Comparison of ENCODE assay signal across 8 cellular contexts in the genomic region with DNA sequence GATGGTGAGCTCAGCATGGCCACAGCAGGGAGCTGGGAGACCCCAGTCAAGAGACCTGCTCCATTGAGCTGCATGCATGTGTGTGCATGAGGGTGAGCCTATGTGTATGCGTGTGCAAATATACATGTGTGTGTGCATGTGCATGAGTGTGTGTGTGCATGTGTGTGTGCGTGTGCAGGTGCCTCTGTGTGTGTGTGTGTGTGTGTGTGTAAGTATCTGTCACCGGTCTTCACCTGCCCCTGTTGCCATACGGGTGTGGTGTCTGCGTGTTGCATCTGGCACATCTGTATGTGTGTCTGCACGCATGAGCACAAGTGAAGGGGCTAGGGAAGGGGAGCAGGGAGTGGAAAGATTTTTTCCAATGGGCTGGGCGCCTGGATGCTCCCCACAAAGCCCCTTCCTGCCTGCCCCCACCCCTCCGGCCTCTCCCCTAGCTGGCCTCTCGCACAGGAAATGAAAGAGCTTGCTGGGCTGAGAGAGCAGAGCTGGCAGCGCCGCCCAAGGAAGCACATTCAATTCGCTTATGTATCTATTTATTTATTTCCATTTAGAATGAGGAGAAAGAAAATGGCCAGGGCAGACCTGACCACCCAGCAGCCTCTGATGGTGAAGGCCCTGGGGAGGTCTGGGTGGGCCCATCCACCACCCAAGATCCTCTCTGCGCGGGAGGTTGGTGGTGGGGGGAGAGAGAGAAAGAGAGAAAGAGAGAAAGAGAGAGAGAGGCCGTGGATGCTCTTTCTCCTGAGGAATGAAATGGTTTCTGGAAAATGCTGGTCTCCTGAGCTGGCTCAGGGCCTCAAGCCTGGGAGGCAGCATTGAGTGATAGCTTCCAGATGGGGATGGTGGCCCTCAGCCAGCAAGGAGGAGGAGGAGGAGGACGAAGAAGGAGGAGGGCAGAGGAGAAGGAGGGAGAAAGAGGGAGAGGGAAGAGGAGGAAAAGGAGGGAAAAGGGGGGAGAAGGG. TPM values are rescaled to one million over a fixed set of nuclear protein-coding genes. Genes with fewer than 3 reads are reported as not detected.
DNase-seq lines count a peak whose midpoint lies in the region; ATAC-seq and TF ChIP-seq lines count a peak whose summit lies in the region.

No MANE protein-coding gene starts in this region.

- H3K4me1 ChIP-seq in mesodermal cell (ENCODE audit: control insufficient read depth, insufficient read depth, low read length, poor library complexity, severe bottlenecking) (peaks cover 9% of the 10 kb centered on the region), urinary bladder (ENCODE audit: insufficient read depth) (no peaks in the 10 kb centered on the region)

- peak; percentile 1 to 9 for ATAC-seq in activated T-cell treated with anti-CD3 and anti-CD28 coated beads, Interleukin-2, amount 50 U/mL, for 4 hours
- no peak for ATAC-seq in GM21576 (IDR thresholded peaks at IDR 0.05; ENCODE audit: unreplicated experiment)
- ATAC-seq in HG03097 (IDR thresholded peaks at IDR 0.05; ENCODE audit: low FRiP score, unreplicated experiment), result no peak

- no peaks in the 10 kb centered on the region for H3K36me3 Mint-ChIP-seq in activated T-cell treated with anti-CD3 and anti-CD28 coated beads, Interleukin-2, amount 50 U/mL, for 4 hours (ENCODE audit: insufficient read depth)

- peak overlapping the region; percentile 65 for H3K4me3 Mint-ChIP-seq in activated T-cell treated with anti-CD3 and anti-CD28 coated beads, Interleukin-2, amount 50 U/mL, for 4 hours

- no peaks in the 10 kb centered on the region for H3K9me3 ChIP-seq in mesodermal cell (ENCODE audit: control insufficient read depth, low read length)

- H3K27me3 Mint-ChIP-seq in activated T-cell treated with anti-CD3 and anti-CD28 coated beads, Interleukin-2, amount 50 U/mL, for 4 hours (ENCODE audit: low read depth), result no peaks in the 10 kb centered on the region

- H3K27ac ChIP-seq in mesodermal cell (ENCODE audit: low read depth, low read length, severe bottlenecking) (peak overlapping the region; percentile 45), urinary bladder (ENCODE audit: low read depth) (peak overlapping the region; percentile 88)

- H3K4me1 Mint-ChIP-seq in activated T-cell treated with anti-CD3 and anti-CD28 coated beads, Interleukin-2, amount 50 U/mL, for 4 hours (ENCODE audit: low read depth), result peaks cover 49% of the 10 kb centered on the region

- WGBS in mesodermal cell (ENCODE audit: insufficient coverage in 2 of 2), 2 experiments, result 80 to 86% methylated on average over 6 to 9 of the region's 16 CpGs
- WGBS in urinary bladder, result 7% methylated on average over 16 of the region's 16 CpGs

- H3K36me3 ChIP-seq in mesodermal cell (ENCODE audit: control insufficient read depth, insufficient read depth, low read length) (no peaks in the 10 kb centered on the region), urinary bladder (ENCODE audit: insufficient read depth) (no peaks in the 10 kb centered on the region)

- H3K4me3 ChIP-seq in choroid plexus epithelial cell (ENCODE audit: low read depth, low read length) (no peak overlapping the region), mesodermal cell (ENCODE audit: extremely low read depth, insufficient read depth, low read length, poor library complexity, severe bottlenecking) (no peak overlapping the region), urinary bladder (ENCODE audit: low read depth, low read length) (no peak overlapping the region)

- no peak for TF ChIP-seq CTCF in choroid plexus epithelial cell (conservative IDR thresholded peaks at IDR 0.05; ENCODE audit: low read depth, low read length)

- no peaks in the 10 kb centered on the region for H3K9me3 Mint-ChIP-seq in activated T-cell treated with anti-CD3 and anti-CD28 coated beads, Interleukin-2, amount 50 U/mL, for 4 hours

- DNase-seq in activated T-cell treated with anti-CD3 and anti-CD28 coated beads, Interleukin-2, amount 50 U/mL, for 4 hours, result no peak
- DNase-seq in activated T-cell treated with anti-CD3 and anti-CD28 coated beads, Interleukin-2, amount 50 U/mL, for 1 hour, result no peak
- DNase-seq in choroid plexus epithelial cell (ENCODE audit: low read depth), result peak; percentile 59
- no peak for DNase-seq in LoVo (ENCODE audit: low spot score)

RNA-seq across cellular contexts. Expression of a gene that starts 4.3 kb away (rescaled TPM):
- 1 to 10 TPM; 2.9 to 4.6 (median 4.3) TPM for total RNA-seq in activated T-cell treated with anti-CD3 and anti-CD28 coated beads, Interleukin-2, amount 50 U/mL, for 4 hours
- 1.5 TPM for polyA plus RNA-seq in mesodermal cell (2013, experiment 1 of 2)
- 0.51 TPM for polyA plus RNA-seq in mesodermal cell (2013, experiment 2 of 2)
- total RNA-seq in urinary bladder, result 1.9 TPM
- 1.7 TPM for polyA plus RNA-seq in urinary bladder

RNA-seq across cellular contexts. Expression of a gene that starts 4.4 kb away (rescaled TPM):
- total RNA-seq in activated T-cell treated with anti-CD3 and anti-CD28 coated beads, Interleukin-2, amount 50 U/mL, for 4 hours, result 1 to 10 TPM; 1.3 to 2.9 (median 1.8) TPM
- not detected for polyA plus RNA-seq in mesodermal cell (2013, experiment 1 of 2)
- polyA plus RNA-seq in mesodermal cell (2013, experiment 2 of 2), result 0.15 TPM
- total RNA-seq in urinary bladder, result 0.42 TPM
- polyA plus RNA-seq in urinary bladder, result 0.60 TPM

RNA-seq across cellular contexts. Expression of a gene that starts 35.8 kb away (rescaled TPM):
- 1 to 10 TPM; 1.2 to 2.4 (median 1.7) TPM for total RNA-seq in activated T-cell treated with anti-CD3 and anti-CD28 coated beads, Interleukin-2, amount 50 U/mL, for 4 hours
- not detected for polyA plus RNA-seq in mesodermal cell (2013, experiment 1 of 2)
- polyA plus RNA-seq in mesodermal cell (2013, experiment 2 of 2), result not detected
- total RNA-seq in urinary bladder, result 0.42 TPM
- polyA plus RNA-seq in urinary bladder, result 0.85 TPM

Comparison
In these comparisons a context has a peak if more than half of its experiments do, and no peak if none do; other contexts are left out.
1. ATAC-seq: peak in activated T-cell treated with anti-CD3 and anti-CD28 coated beads, Interleukin-2, amount 50 U/mL, for 4 hours (2 of 2); none in GM21576 (single experiment) and HG03097 (single experiment).